Comparison of ENCODE assay signal across 24 cellular contexts in the genomic region with DNA sequence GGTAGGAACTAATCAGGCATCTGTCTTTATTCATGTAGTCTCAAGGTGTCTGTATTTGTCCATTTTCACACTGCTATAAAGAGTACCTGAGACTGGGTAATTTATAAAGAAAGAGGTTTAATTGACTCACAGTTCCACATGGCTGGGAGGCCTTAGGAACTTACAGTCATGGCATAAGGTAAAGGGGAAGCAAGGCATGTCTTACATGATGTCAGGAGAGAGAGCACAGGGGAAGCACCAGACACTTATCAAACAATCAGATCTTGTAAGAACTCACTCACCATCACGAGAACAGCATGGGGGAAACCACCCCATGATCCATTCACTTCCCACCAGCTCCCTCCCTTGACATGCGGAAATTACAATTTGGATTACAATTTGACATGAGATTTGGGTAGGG. TPM values are rescaled to one million over a fixed set of nuclear protein-coding genes. Genes with fewer than 3 reads are reported as not detected.
DNase-seq lines count a peak whose midpoint lies in the region; ATAC-seq, FAIRE-seq and TF ChIP-seq lines count a peak whose summit lies in the region.
"Had no signal": no experiment of that assay in that cellular context is flagged by ENCODE, and none has a peak within 500 bp of the region (broad histone marks: within the 10 kb centered on the region; RNA-seq: fewer than 3 reads in every experiment).

No MANE protein-coding gene starts in this region.

- no peak overlapping the region for H3K9ac ChIP-seq in K562 (ENCODE audit: insufficient read depth in 1 of 2, low read depth in 2 of 2, low read length in 2 of 2)
- H3K9ac ChIP-seq: GM23248 had no signal

- no peak overlapping the region for H3K27ac Mint-ChIP-seq in activated CD4-positive, alpha-beta T cell treated with anti-CD3 and anti-CD28 coated beads for 36 hours
- H3K27ac Mint-ChIP-seq: CD4-positive, alpha-beta T cell had no signal

- TF ChIP-seq CTCF in K562 (IDR thresholded peaks at IDR 0.05 in 2 of 3, conservative IDR thresholded peaks at IDR 0.05 in 1 of 3; ENCODE audit: insufficient read depth in 2 of 3, low read depth in 1 of 3, low read length in 3 of 3), result no peak

- peaks cover 21% of the 10 kb centered on the region; the same call in 2 of the 3 replicates for H3K36me3 ChIP-seq in K562 (ENCODE audit: control insufficient read depth, insufficient read depth, low read length)
- H3K36me3 ChIP-seq in effector memory CD4-positive, alpha-beta T cell (ENCODE audit: control insufficient read depth, insufficient read depth, low read length), result no peaks in the 10 kb centered on the region

- BruUV-seq in K562 (replicated peaks; lab: Mats Ljungman, UMichigan), result no TSS peak

- peaks cover 13% of the 10 kb centered on the region for H3K4me1 Mint-ChIP-seq in activated CD4-positive, alpha-beta T cell treated with anti-CD3 and anti-CD28 coated beads for 36 hours

- TF ChIP-seq EP300 in K562 (IDR thresholded peaks at IDR 0.05; ENCODE audit: low read length), result no peak

- DNase-seq in activated CD4-positive, alpha-beta T cell treated with anti-CD3 and anti-CD28 coated beads for 36 hours, result no peak
- no peak for DNase-seq in activated CD4-positive, alpha-beta T cell treated with anti-CD3 and anti-CD28 coated beads, Interleukin-2, amount 50 U/mL, for 1 hour
- DNase-seq in stimulated activated CD4-positive, alpha-beta T cell treated with anti-CD3 and anti-CD28 coated beads, Interleukin-15, amount 100 ng/mL, for 24 hours, result peak; percentile 18
- no peak for DNase-seq in stimulated activated CD4-positive, alpha-beta T cell treated with anti-CD3 and anti-CD28 coated beads, Interleukin-4, amount 100 ng/mL, for 24 hours
- DNase-seq in K562 (ENCODE audit: extremely low read depth in 1 of 4, low spot score in 3 of 4) (no peak), NCI-H2196 (lab: John Stamatoyannopoulos, UW; ENCODE audit: unreplicated experiment) (no peak)
- DNase-seq in stimulated activated naive CD8-positive, alpha-beta T cell treated with anti-CD3 and anti-CD28 coated beads, Interleukin-15, Interleukin-2, amounts not matched to agents 100 U/mL and 50 U/mL, for 24 hours, result no peak
- DNase-seq in effector memory CD4-positive, alpha-beta T cell, result no peak
- DNase-seq: BE2C; Caco-2; CD4-positive, alpha-beta T cell; GM23248; HCEC 1CT; Kasumi-1; MM.1S; NCI-H1105 treated with DMSO at 0.1 percent for 48 hours; NCI-H1694; NCI-H2081 treated with DMSO at 0.1 percent for 48 hours; NCI-H510A treated with DMSO at 0.1 percent for 48 hours; NCI-H82; OCI-M1; Right ventricle myocardium superior had no signal

- intact Hi-C loops in activated CD4-positive, alpha-beta T cell treated with anti-CD3 and anti-CD28 coated beads for 36 hours (cut with DNase I, micrococcal nuclease), result no loop called here
- intact Hi-C loops in K562 (cut with micrococcal nuclease), result no loop called here

- no peak overlapping the region for H3K4me3 Mint-ChIP-seq in activated CD4-positive, alpha-beta T cell treated with anti-CD3 and anti-CD28 coated beads for 36 hours
- H3K4me3 Mint-ChIP-seq: CD4-positive, alpha-beta T cell had no signal

- WGBS in K562 (ENCODE audit: insufficient coverage, low coverage, missing lambda C conversion rate), result 77% methylated on average over 2 of the region's 2 CpGs

- no peaks in the 10 kb centered on the region; the same call in 1 of the 2 replicates for H3K9me3 ChIP-seq in K562 (replicated peaks; ENCODE audit: control insufficient read depth, insufficient read depth, low read depth, low read length)
- H3K9me3 ChIP-seq in effector memory CD4-positive, alpha-beta T cell (ENCODE audit: control insufficient read depth, low read length), result no peaks in the 10 kb centered on the region
- H3K9me3 ChIP-seq: BE2C, Caco-2 had no signal

- H3K4me3 ChIP-seq in K562, result no peak overlapping the region
- H3K4me3 ChIP-seq in effector memory CD4-positive, alpha-beta T cell (ENCODE audit: insufficient read depth, low read depth, low read length, poor library complexity, severe bottlenecking), result no peak overlapping the region
- H3K4me3 ChIP-seq: GM23248 had no signal

- H2AFZ ChIP-seq in K562 (ENCODE audit: low read depth, low read length), result no peak overlapping the region
- H2AFZ ChIP-seq: GM23248 had no signal

- no peaks in the 10 kb centered on the region for H3K79me2 ChIP-seq in K562 (ENCODE audit: control insufficient read depth, insufficient read depth, low read length)

- H3K4me1 ChIP-seq in K562 (replicated peaks in 1 of 2; ENCODE audit: control insufficient read depth in 2 of 2, insufficient read depth in 2 of 2, low read length in 2 of 2), result no peaks in the 10 kb centered on the region
- no peaks in the 10 kb centered on the region for H3K4me1 ChIP-seq in effector memory CD4-positive, alpha-beta T cell (ENCODE audit: control insufficient read depth, insufficient read depth, low read length, poor library complexity, severe bottlenecking)
- H3K4me1 ChIP-seq: BE2C, Caco-2 had no signal

- no peak for TF ChIP-seq POLR2A in K562 (conservative IDR thresholded peaks at IDR 0.05)

- TF ChIP-seq RAD21 in K562 (CRISPR knock-in tag; conservative IDR thresholded peaks at IDR 0.05 in 1 of 2, IDR thresholded peaks at IDR 0.05 in 1 of 2), result no peak

- H3K36me3 Mint-ChIP-seq in activated CD4-positive, alpha-beta T cell treated with anti-CD3 and anti-CD28 coated beads for 36 hours (ENCODE audit: low read depth), result peaks cover 19% of the 10 kb centered on the region

- H3K9me1 ChIP-seq in K562 (ENCODE audit: control insufficient read depth, insufficient read depth, low read length), result no peaks in the 10 kb centered on the region

- CTCF ChIA-PET in activated CD4-positive, alpha-beta T cell treated with anti-CD3 and anti-CD28 coated beads for 36 hours (lab: Charles Lee), result interaction anchor here (0.6 kb wide), 1 partner anchor 45 kb away, joined by 4 read pairs; no protein-coding TSS in a partner anchor
- CTCF ChIA-PET in K562 (lab: Yijun Ruan, JAX; ENCODE audit: low intra/inter-chr PET ratio), result no interaction called here

- FAIRE-seq in K562 (lab: Jason Lieb, UNC), result peak; percentile 64
- FAIRE-seq: G401.6 had no signal

- peak; percentile 60 for ATAC-seq in activated CD4-positive, alpha-beta T cell treated with anti-CD3 and anti-CD28 coated beads for 36 hours
- no peak for ATAC-seq in K562
- peak; percentile 69 for ATAC-seq in stimulated activated naive CD8-positive, alpha-beta T cell treated with anti-CD3 and anti-CD28 coated beads, Interleukin-15, Interleukin-2, amounts not matched to agents 100 U/mL and 50 U/mL, for 24 hours

- peaks cover 4% of the 10 kb centered on the region for H3K9me3 Mint-ChIP-seq in activated CD4-positive, alpha-beta T cell treated with anti-CD3 and anti-CD28 coated beads for 36 hours (ENCODE audit: low read depth)
- H3K9me3 Mint-ChIP-seq: CD4-positive, alpha-beta T cell had no signal

- no peak overlapping the region for H3K27ac ChIP-seq in K562 (ENCODE audit: extremely low read depth, low read depth, low read length)
- no peak overlapping the region for H3K27ac ChIP-seq in effector memory CD4-positive, alpha-beta T cell (ENCODE audit: insufficient read depth, low read length, poor library complexity, severe bottlenecking)
- H3K27ac ChIP-seq: GM23248, HL-60 had no signal

- no peaks in the 10 kb centered on the region for H4K20me1 ChIP-seq in K562 (replicated peaks; ENCODE audit: control insufficient read depth, insufficient read depth, low read length)

- H3K27me3 Mint-ChIP-seq in activated CD4-positive, alpha-beta T cell treated with anti-CD3 and anti-CD28 coated beads for 36 hours, result no peaks in the 10 kb centered on the region
- H3K27me3 Mint-ChIP-seq: CD4-positive, alpha-beta T cell had no signal

- H3K4me2 ChIP-seq in K562 (ENCODE audit: insufficient read depth, low read length), result no peak overlapping the region

- POLR2A ChIA-PET in activated CD4-positive, alpha-beta T cell treated with anti-CD3 and anti-CD28 coated beads for 36 hours (lab: Charles Lee), result no interaction called here
- POLR2A ChIA-PET in K562 (lab: Yijun Ruan, JAX), result no interaction called here

- in situ Hi-C loops in K562 (cut with MboI), result no loop called here

- no peaks in the 10 kb centered on the region for H3K27me3 ChIP-seq in K562 (ENCODE audit: control insufficient read depth in 2 of 2, insufficient read depth in 2 of 2, low read length in 2 of 2)
- H3K27me3 ChIP-seq in effector memory CD4-positive, alpha-beta T cell (replicated peaks; ENCODE audit: control insufficient read depth, insufficient read depth, low read length, poor library complexity, severe bottlenecking), result no peaks in the 10 kb centered on the region
- H3K27me3 ChIP-seq: BE2C had no signal

RNA-seq across cellular contexts. Expression of gene NLN, which starts 44.2 kb away (rescaled TPM):
- 10 to 100 TPM; 30.9 to 33.8 TPM for total RNA-seq in activated CD4-positive, alpha-beta T cell treated with anti-CD3 and anti-CD28 coated beads for 36 hours
- 16.2 and 53.4 TPM in 2 replicates for total RNA-seq in K562 (2011; cell fraction: chromatin; rRNA removed; ENCODE audit: low replicate concordance)
- total RNA-seq in K562 (2011; cell fraction: nucleolus; rRNA removed), result 8.3 and 13.9 TPM in 2 replicates
- total RNA-seq in K562 (2011; cell fraction: nucleoplasm; rRNA removed), result 21.2 and 28.9 TPM in 2 replicates
- total RNA-seq in K562 (2014; rRNA removed), result 21.8 and 22.6 TPM in 2 replicates
- total RNA-seq in K562 (2014; rRNA removed; fragmentation: Illumina TruSeq; extraction: Trizol), result 35.7 and 39.0 TPM in 2 replicates
- 27.3 and 28.8 TPM in 2 replicates for total RNA-seq in K562 (2015; rRNA removed; fragmentation: Illumina TruSeq; extraction: Trizol)
- 45.2 and 45.4 TPM in 2 replicates for total RNA-seq in K562 (2021)
- polyA plus RNA-seq in K562 (2011; rRNA removed), result 27.5 and 35.7 TPM in 2 replicates
- polyA plus RNA-seq in K562 (2011; cell fraction: cytosol; rRNA removed), result 14.1 and 23.3 TPM in 2 replicates
- 7.5 and 12.3 TPM in 2 replicates for polyA plus RNA-seq in K562 (2011; cell fraction: nucleus; rRNA removed)
- polyA plus RNA-seq in K562 (2012), result 11.6 and 20.9 TPM in 2 replicates
- polyA plus RNA-seq in K562 (2014; fragmentation: Illumina TruSeq; extraction: Trizol), result 33.1 and 36.7 TPM in 2 replicates
- polyA plus RNA-seq in K562 (2014; fragmentation: Nextera tagmentation; extraction: Ambion mirVana), result 1 to 10 TPM; 6.9 to 7.4 TPM
- polyA plus RNA-seq in K562 (2014; rRNA removed), result 23.0 and 24.6 TPM in 2 replicates
- polyA minus RNA-seq in K562 (2011; rRNA and poly(A)+ RNA removed), result 74.2 and 82.7 TPM in 2 replicates
- polyA minus RNA-seq in K562 (2011; cell fraction: cytosol; rRNA and poly(A)+ RNA removed), result 20.1 and 24.4 TPM in 2 replicates
- 12.8 and 21.7 TPM in 2 replicates for polyA minus RNA-seq in K562 (2011; cell fraction: nucleus; rRNA and poly(A)+ RNA removed)

RNA-seq across cellular contexts. Expression of gene SGTB, which starts 44.2 kb away (rescaled TPM):
- total RNA-seq in activated CD4-positive, alpha-beta T cell treated with anti-CD3 and anti-CD28 coated beads for 36 hours, result 10 to 100 TPM; 18.0 TPM
- total RNA-seq in K562 (2011; cell fraction: chromatin; rRNA removed; ENCODE audit: low replicate concordance), result 5.4 and 8.0 TPM in 2 replicates
- 2.0 and 2.2 TPM in 2 replicates for total RNA-seq in K562 (2011; cell fraction: nucleolus; rRNA removed)
- 4.3 and 5.6 TPM in 2 replicates for total RNA-seq in K562 (2011; cell fraction: nucleoplasm; rRNA removed)
- 3.2 and 4.0 TPM in 2 replicates for total RNA-seq in K562 (2014; rRNA removed)
- total RNA-seq in K562 (2014; rRNA removed; fragmentation: Illumina TruSeq; extraction: Trizol), result 8.1 and 9.5 TPM in 2 replicates
- 4.4 and 4.8 TPM in 2 replicates for total RNA-seq in K562 (2015; rRNA removed; fragmentation: Illumina TruSeq; extraction: Trizol)
- 7.8 and 8.4 TPM in 2 replicates for total RNA-seq in K562 (2021)
- polyA plus RNA-seq in K562 (2011; rRNA removed), result 6.3 and 7.7 TPM in 2 replicates
- 1.5 and 2.2 TPM in 2 replicates for polyA plus RNA-seq in K562 (2011; cell fraction: cytosol; rRNA removed)
- polyA plus RNA-seq in K562 (2011; cell fraction: nucleus; rRNA removed), result 2.6 and 3.4 TPM in 2 replicates
- polyA plus RNA-seq in K562 (2012), result 3.9 and 6.7 TPM in 2 replicates
- polyA plus RNA-seq in K562 (2014; fragmentation: Illumina TruSeq; extraction: Trizol), result 5.5 and 6.3 TPM in 2 replicates
- polyA plus RNA-seq in K562 (2014; fragmentation: Nextera tagmentation; extraction: Ambion mirVana), result 1 to 10 TPM; 1.3 to 1.8 TPM
- polyA plus RNA-seq in K562 (2014; rRNA removed), result 2.6 and 4.1 TPM in 2 replicates
- polyA minus RNA-seq in K562 (2011; rRNA and poly(A)+ RNA removed), result 9.6 and 13.1 TPM in 2 replicates
- polyA minus RNA-seq in K562 (2011; cell fraction: cytosol; rRNA and poly(A)+ RNA removed), result 3.2 and 3.6 TPM in 2 replicates
- 1.9 and 3.7 TPM in 2 replicates for polyA minus RNA-seq in K562 (2011; cell fraction: nucleus; rRNA and poly(A)+ RNA removed)
